In genomic region chr9:6703898-6704639, GRCh38 we compare ENCODE assay signal across 8 cellular contexts. TPM values are rescaled to one million over a fixed set of nuclear protein-coding genes. Genes with fewer than 3 reads are reported as not detected.
A peak's percentile ranks its signal among the peaks of the same experiment; 100 is the strongest.
DNase-seq lines count a peak whose midpoint lies in the region; ATAC-seq lines count a peak whose summit lies in the region.

No MANE protein-coding gene starts in this region.

- intact Hi-C loops in left colon (cut with DNase I, micrococcal nuclease) = no loop called here

- ATAC-seq in GM18517 (IDR thresholded peaks at IDR 0.05; ENCODE audit: unreplicated experiment) (peak; percentile 79), HG03039 (IDR thresholded peaks at IDR 0.05; ENCODE audit: unreplicated experiment) (peak; percentile 86), left colon (peak; percentile 93)
- ATAC-seq in activated CD4-positive, CD25-positive, alpha-beta regulatory T cell treated with anti-CD3 and anti-CD28 coated beads, Interleukin-2, amount 50 U/mL, for 24 hours = peak; percentile 88 to 93

- DNase-seq in NCI-H2107 (lab: John Stamatoyannopoulos, UW) = peak; percentile 70
- DNase-seq in cerebellum (ENCODE audit: low spot score) = peak; percentile 91
- peak; percentile 84 to 88 for DNase-seq in left colon
- peak; percentile 75 for DNase-seq in stimulated activated CD4-positive, alpha-beta T cell treated with anti-CD3 and anti-CD28 coated beads, Interleukin-4, amount 100 ng/mL, for 1 hour
- no peak for DNase-seq in NCI-H2227 (lab: John Stamatoyannopoulos, UW; ENCODE audit: unreplicated experiment)

RNA-seq across cellular contexts. Expression of gene KDM4C, which starts 53.7 kb away (rescaled TPM):
- total RNA-seq in cerebellum = 61.5 TPM
- 10 to 100 TPM; 42.3 to 55.6 TPM for total RNA-seq in left colon

RNA-seq across cellular contexts. Expression of gene GLDC, which starts 58.5 kb away (rescaled TPM):
- total RNA-seq in cerebellum = 30.3 TPM
- total RNA-seq in left colon = 1 to 10 TPM in 1 of 2 donors, under 1 TPM in 1; 0.70 to 2.2 TPM
